Comparison of ENCODE assay signal across 1 cellular context in genomic region chr22:45240137-45240809, GRCh38.
TF ChIP-seq lines count a peak whose summit lies in the region.

No MANE protein-coding gene starts in this region.

TF ChIP-seq in HepG2, 621 proteins besides CTCF, POLR2A, EP300 and RAD21 (continued from another document and continues in another):
- TF ChIP-seq ZNF800 (CRISPR knock-in tag; IDR thresholded peaks at IDR 0.05) (no peak), RFX3 (CRISPR knock-in tag; IDR thresholded peaks at IDR 0.05) (no peak), ZNF441 (CRISPR knock-in tag; IDR thresholded peaks at IDR 0.05; ENCODE audit: borderline replicate concordance) (no peak), NFIB (CRISPR knock-in tag; IDR thresholded peaks at IDR 0.05; ENCODE audit: borderline replicate concordance) (no peak), PBX2 (CRISPR knock-in tag; IDR thresholded peaks at IDR 0.05) (no peak), ZNF589 (CRISPR knock-in tag; conservative IDR thresholded peaks at IDR 0.05) (no peak), GTF3A (CRISPR knock-in tag; conservative IDR thresholded peaks at IDR 0.05) (no peak), ZNF530 (CRISPR knock-in tag; IDR thresholded peaks at IDR 0.05; ENCODE audit: low read depth) (no peak), HOXD1 (CRISPR knock-in tag; IDR thresholded peaks at IDR 0.05) (no peak), PRPF4 (IDR thresholded peaks at IDR 0.05; ENCODE audit: low read depth, low read length, poor library complexity, severe bottlenecking) (no peak), RBM22 (optimal IDR thresholded peaks at IDR 0.05; ENCODE audit: low read length) (no peak), ZBTB26 (CRISPR knock-in tag; IDR thresholded peaks at IDR 0.05; ENCODE audit: borderline replicate concordance) (no peak), E2F2 (CRISPR knock-in tag; IDR thresholded peaks at IDR 0.05; ENCODE audit: borderline replicate concordance) (no peak), HINFP (CRISPR knock-in tag; IDR thresholded peaks at IDR 0.05; ENCODE audit: low read depth) (no peak), RARA (CRISPR knock-in tag; IDR thresholded peaks at IDR 0.05) (no peak), ZNF782 (CRISPR knock-in tag; IDR thresholded peaks at IDR 0.05; ENCODE audit: borderline replicate concordance) (no peak), ZNF446 (CRISPR knock-in tag; IDR thresholded peaks at IDR 0.05) (no peak), TSC22D2 (CRISPR knock-in tag; IDR thresholded peaks at IDR 0.05; ENCODE audit: borderline replicate concordance) (no peak), TBX2 (CRISPR knock-in tag; IDR thresholded peaks at IDR 0.05; ENCODE audit: borderline replicate concordance) (no peak), ZNF20 (CRISPR knock-in tag; IDR thresholded peaks at IDR 0.05) (no peak), ZBTB38 (CRISPR knock-in tag; IDR thresholded peaks at IDR 0.05) (no peak), ZNF691 (CRISPR knock-in tag; IDR thresholded peaks at IDR 0.05; ENCODE audit: borderline replicate concordance, low read depth) (no peak), MEF2D (CRISPR knock-in tag; IDR thresholded peaks at IDR 0.05) (0 out of 2 replicates have a peak, but pooled peaks have one; percentile 18), IKZF5 (CRISPR knock-in tag; IDR thresholded peaks at IDR 0.05) (no peak), PREB (CRISPR knock-in tag; IDR thresholded peaks at IDR 0.05) (no peak), ZNF777 (CRISPR knock-in tag; IDR thresholded peaks at IDR 0.05) (no peak), FLYWCH1 (CRISPR knock-in tag; IDR thresholded peaks at IDR 0.05) (0 out of 2 replicates have a peak, but pooled peaks have one; percentile 20), PLRG1 (conservative IDR thresholded peaks at IDR 0.05) (no peak), TEAD2 (CRISPR knock-in tag; IDR thresholded peaks at IDR 0.05) (no peak), BCL6 (CRISPR knock-in tag; IDR thresholded peaks at IDR 0.05) (no peak), PAWR (CRISPR knock-in tag; IDR thresholded peaks at IDR 0.05; ENCODE audit: borderline replicate concordance) (no peak), FOXJ3 (CRISPR knock-in tag; IDR thresholded peaks at IDR 0.05; ENCODE audit: borderline replicate concordance) (no peak), CBX2 (IDR thresholded peaks at IDR 0.05; ENCODE audit: low read depth, low read length) (no peak), CBX2 (CRISPR knock-in tag; IDR thresholded peaks at IDR 0.05; ENCODE audit: low read depth) (no peak), ZBTB20 (CRISPR knock-in tag; IDR thresholded peaks at IDR 0.05; ENCODE audit: borderline replicate concordance, low read depth) (no peak), ARNT (IDR thresholded peaks at IDR 0.05) (no peak), MXI1 (IDR thresholded peaks at IDR 0.05; ENCODE audit: borderline replicate concordance, low read depth, low read length) (no peak), ZNF761 (CRISPR knock-in tag; conservative IDR thresholded peaks at IDR 0.05) (no peak), TRIM24 (CRISPR knock-in tag; IDR thresholded peaks at IDR 0.05) (no peak), MEIS1 (CRISPR knock-in tag; IDR thresholded peaks at IDR 0.05; ENCODE audit: borderline replicate concordance) (no peak), ELF1 (CRISPR knock-in tag; IDR thresholded peaks at IDR 0.05) (no peak), KDM2A (CRISPR knock-in tag; IDR thresholded peaks at IDR 0.05; ENCODE audit: borderline replicate concordance, low read depth) (0 out of 2 replicates have a peak, but pooled peaks have one; percentile 41), ZNF296 (CRISPR knock-in tag; conservative IDR thresholded peaks at IDR 0.05) (no peak), ZBTB7B (CRISPR knock-in tag; IDR thresholded peaks at IDR 0.05) (no peak), RFXANK (CRISPR knock-in tag; IDR thresholded peaks at IDR 0.05) (no peak), SMYD3 (CRISPR knock-in tag; IDR thresholded peaks at IDR 0.05) (no peak), TRAFD1 (CRISPR knock-in tag; IDR thresholded peaks at IDR 0.05; ENCODE audit: borderline replicate concordance) (no peak), STAT5B (CRISPR knock-in tag; IDR thresholded peaks at IDR 0.05) (no peak), HNRNPLL (IDR thresholded peaks at IDR 0.05; ENCODE audit: low read depth, low read length, poor library complexity, severe bottlenecking) (peak; percentile 26), POGK (CRISPR knock-in tag; conservative IDR thresholded peaks at IDR 0.05) (no peak), JUND (CRISPR knock-in tag; IDR thresholded peaks at IDR 0.05) (no peak), ZNF572 (CRISPR knock-in tag; IDR thresholded peaks at IDR 0.05) (peak; percentile 47; the same call in 1 of the 2 replicates), FOXC1 (CRISPR knock-in tag; IDR thresholded peaks at IDR 0.05; ENCODE audit: borderline replicate concordance) (no peak), ZNF205 (CRISPR knock-in tag; IDR thresholded peaks at IDR 0.05) (no peak), RFXAP (CRISPR knock-in tag; IDR thresholded peaks at IDR 0.05; ENCODE audit: borderline replicate concordance) (0 out of 2 replicates have a peak, but pooled peaks have one; percentile 28), KAT2B (IDR thresholded peaks at IDR 0.05; ENCODE audit: borderline replicate concordance, low read depth, low read length) (no peak), MTA3 (CRISPR knock-in tag; IDR thresholded peaks at IDR 0.05) (no peak), ZNF232 (CRISPR knock-in tag; IDR thresholded peaks at IDR 0.05; ENCODE audit: borderline replicate concordance) (0 out of 2 replicates have a peak, but pooled peaks have one; percentile 32), PTBP1 (IDR thresholded peaks at IDR 0.05; ENCODE audit: low read depth, low read length, poor library complexity, severe bottlenecking) (no peak), ZNF607 (CRISPR knock-in tag; IDR thresholded peaks at IDR 0.05; ENCODE audit: borderline replicate concordance) (no peak)
